ENCODE assay signal across 14 cellular contexts in genomic region chr10:24448351-24449009, GRCh38.
DNase-seq lines count a peak whose midpoint lies in the region; ATAC-seq and TF ChIP-seq lines count a peak whose summit lies in the region.
"Had no signal": no experiment of that assay in that cellular context is flagged by ENCODE, and none has a peak within 500 bp of the region (broad histone marks: within the 10 kb centered on the region; RNA-seq: fewer than 3 reads in every experiment).

No MANE protein-coding gene starts in this region.

- no peak overlapping the region for H3K4me2 ChIP-seq in mesenchymal stem cell (ENCODE audit: low read length, poor library complexity, severe bottlenecking)

- H3K9me3 ChIP-seq in left ventricle myocardium inferior (replicated peaks): no peaks in the 10 kb centered on the region
- H3K9me3 ChIP-seq in mesenchymal stem cell (ENCODE audit: control insufficient read depth, low read length): no peaks in the 10 kb centered on the region
- H3K9me3 ChIP-seq in thyroid gland: no peaks in the 10 kb centered on the region
- no peaks in the 10 kb centered on the region for H3K9me3 ChIP-seq in sigmoid colon
- H3K9me3 ChIP-seq: upper lobe of left lung had no signal

- H3K4me1 ChIP-seq in left ventricle myocardium inferior (peaks cover 59% of the 10 kb centered on the region), mesenchymal stem cell (ENCODE audit: control insufficient read depth, insufficient read depth, low read depth, low read length) (peaks cover 9% of the 10 kb centered on the region), thyroid gland (peaks cover 23 to 25% of the 10 kb centered on the region in 2 donors), sigmoid colon (no peaks in the 10 kb centered on the region)
- H3K4me1 ChIP-seq: A549 had no signal

- H4K91ac ChIP-seq in mesenchymal stem cell (ENCODE audit: low read length): peak overlapping the region; percentile 18

- no peaks in the 10 kb centered on the region for H3K36me3 ChIP-seq in left ventricle myocardium inferior
- no peaks in the 10 kb centered on the region for H3K36me3 ChIP-seq in brain microvascular endothelial cell (replicated peaks)
- H3K36me3 ChIP-seq in mesenchymal stem cell (ENCODE audit: control insufficient read depth in 1 of 2, insufficient read depth in 2 of 2, low read depth in 1 of 2, low read length in 2 of 2): no peaks in the 10 kb centered on the region
- H3K36me3 ChIP-seq in thyroid gland: no peaks in the 10 kb centered on the region
- H3K36me3 ChIP-seq in sigmoid colon: no peaks in the 10 kb centered on the region
- H3K36me3 ChIP-seq: upper lobe of left lung had no signal

- TF ChIP-seq POLR2A in thyroid gland (IDR thresholded peaks at IDR 0.05) (no peak), sigmoid colon (IDR thresholded peaks at IDR 0.05) (no peak)

- H3K18ac ChIP-seq in mesenchymal stem cell (ENCODE audit: low read depth in 1 of 2, low read length in 2 of 2): peak overlapping the region; percentile 62 to 82

- no peak overlapping the region for H2AFZ ChIP-seq in mesenchymal stem cell (ENCODE audit: low read depth, low read length)

- no peak for TF ChIP-seq EP300 in sigmoid colon (IDR thresholded peaks at IDR 0.05)

- peak overlapping the region in 1 of 2 experiments; percentile 24 for H3K4ac ChIP-seq in mesenchymal stem cell (ENCODE audit: low read depth in 1 of 2, low read length in 2 of 2)

- peak overlapping the region; percentile 42 for H2BK120ac ChIP-seq in mesenchymal stem cell (ENCODE audit: low read depth, low read length)

- no peak overlapping the region for H2BK15ac ChIP-seq in mesenchymal stem cell (ENCODE audit: low read depth, poor library complexity, severe bottlenecking)

- peak overlapping the region; percentile 77 for H3K27ac ChIP-seq in left ventricle myocardium inferior (replicated peaks)
- peak overlapping the region; percentile 86 for H3K27ac ChIP-seq in brain microvascular endothelial cell
- peak overlapping the region; percentile 8 for H3K27ac ChIP-seq in mesenchymal stem cell (ENCODE audit: low read length, poor library complexity, severe bottlenecking)
- H3K27ac ChIP-seq in thyroid gland: peak overlapping the region in 2 of 3 donors; percentile 40 to 71
- H3K27ac ChIP-seq in sigmoid colon: peak overlapping the region in 1 of 4 donors; percentile 27
- H3K27ac ChIP-seq: A549 had no signal

- peak overlapping the region; percentile 58 for H3K4me3 ChIP-seq in left ventricle myocardium inferior
- H3K4me3 ChIP-seq in brain microvascular endothelial cell (ENCODE audit: low read depth, low read length): no peak overlapping the region
- H3K4me3 ChIP-seq in mesenchymal stem cell (ENCODE audit: insufficient read depth in 1 of 2, low read depth in 1 of 2, low read length in 2 of 2): peak overlapping the region in 1 of 2 experiments; percentile 87
- H3K4me3 ChIP-seq in thyroid gland (replicated peaks in 1 of 3): no peak overlapping the region
- no peak overlapping the region for H3K4me3 ChIP-seq in sigmoid colon
- H3K4me3 ChIP-seq: A549 had no signal

- intact Hi-C loops in left ventricle myocardium inferior (cut with micrococcal nuclease): no loop called here
- intact Hi-C loops in Right ventricle myocardium superior (cut with DNase I): no loop called here
- intact Hi-C loops in thyroid gland (cut with DNase I): no loop called here
- intact Hi-C loops in sigmoid colon (cut with DNase I): no loop called here
- intact Hi-C loops in head of caudate nucleus (cut with DNase I): no loop called here

- no peak overlapping the region for H3K23ac ChIP-seq in mesenchymal stem cell (ENCODE audit: low read length in 2 of 2)

- H3K14ac ChIP-seq in mesenchymal stem cell (ENCODE audit: low read length in 2 of 2): no peak overlapping the region

- in situ Hi-C loops in brain microvascular endothelial cell (cut with HindIII; ENCODE audit: low pct_ligation_motif_present, low sequenced_read_pairs): no loop called here

- DNase-seq in left ventricle myocardium inferior (no peak), Right ventricle myocardium superior (no peak), brain microvascular endothelial cell (no peak), mesenchymal stem cell (peak; percentile 46), thyroid gland (no peak), sigmoid colon (no peak), head of caudate nucleus (no peak)
- DNase-seq: kidney glomerular epithelial cell, NCI-H1092 treated with DMSO at 0.1 percent for 48 hours, SHP77 treated with DMSO at 0.1 percent for 48 hours, upper lobe of left lung had no signal

- ATAC-seq in Right ventricle myocardium superior (ENCODE audit: poor library complexity) (no peak), GM19463 (IDR thresholded peaks at IDR 0.05; ENCODE audit: unreplicated experiment) (no peak)
- ATAC-seq: A549; natural killer cell treated with Interleukin-12 subunit alpha and Interleukin-12 subunit beta and Interleukin-15 and Interleukin-18, amount 100 ng/mL, for 72 hours had no signal

- H3K27me3 ChIP-seq in left ventricle myocardium inferior (ENCODE audit: low read depth): no peaks in the 10 kb centered on the region
- no peaks in the 10 kb centered on the region for H3K27me3 ChIP-seq in brain microvascular endothelial cell (replicated peaks)
- H3K27me3 ChIP-seq in mesenchymal stem cell (ENCODE audit: control insufficient read depth in 1 of 2, insufficient read depth in 1 of 2, low read length in 2 of 2): no peaks in the 10 kb centered on the region
- no peaks in the 10 kb centered on the region for H3K27me3 ChIP-seq in thyroid gland
- H3K27me3 ChIP-seq in sigmoid colon: no peaks in the 10 kb centered on the region
- H3K27me3 ChIP-seq: upper lobe of left lung had no signal

- TF ChIP-seq CTCF in left ventricle myocardium inferior (IDR thresholded peaks at IDR 0.05; ENCODE audit: borderline replicate concordance) (no peak), brain microvascular endothelial cell (IDR thresholded peaks at IDR 0.05; ENCODE audit: low read depth, low read length, missing control alignments) (no peak), thyroid gland (IDR thresholded peaks at IDR 0.05) (no peak), sigmoid colon (IDR thresholded peaks at IDR 0.05) (no peak)

- peak overlapping the region in 1 of 2 experiments; percentile 63 for H2BK12ac ChIP-seq in mesenchymal stem cell (ENCODE audit: low read length in 2 of 2)

- H4K8ac ChIP-seq in mesenchymal stem cell (ENCODE audit: low read length): peak overlapping the region; percentile 12

- no peaks in the 10 kb centered on the region for H3K79me1 ChIP-seq in mesenchymal stem cell (replicated peaks; ENCODE audit: low read length, poor library complexity, severe bottlenecking)

- H2BK5ac ChIP-seq in mesenchymal stem cell (ENCODE audit: low read depth, low read length, poor library complexity, severe bottlenecking): no peak overlapping the region

- WGBS in mesenchymal stem cell: 46% methylated on average over 3 of the region's 3 CpGs
- 65 to 86% methylated on average over 3 of the region's 3 CpGs for WGBS in thyroid gland, 2 donors
- 71 to 87% methylated on average over 3 of the region's 3 CpGs for WGBS in sigmoid colon, 2 donors

- H3K9ac ChIP-seq in mesenchymal stem cell (ENCODE audit: low read length): peak overlapping the region; percentile 96

- no peak overlapping the region for H2AK5ac ChIP-seq in mesenchymal stem cell (ENCODE audit: low read length, severe bottlenecking)
